ENCODE assay signal across 24 cellular contexts in genomic region chr3:61932499-61932898, GRCh38.
"Had no signal": no experiment of that assay in that cellular context is flagged by ENCODE, and none has a peak within 500 bp of the region (broad histone marks: within the 10 kb centered on the region; RNA-seq: fewer than 3 reads in every experiment).

No MANE protein-coding gene starts in this region.

- H2AFZ ChIP-seq: PC-9 had no signal

- H3K4me3 ChIP-seq: PC-9, Peyer's patch, SJSA1, SK-N-MC had no signal

- H3K27me3 ChIP-seq: Peyer's patch, SJSA1 had no signal

- ATAC-seq: Right ventricle myocardium inferior had no signal

- H3K36me3 ChIP-seq: Peyer's patch, SJSA1 had no signal

- DNase-seq: KBM-7; MV-4-11; NCI-H1048; NCI-H1105; NCI-H1417 treated with DMSO at 0.1 percent for 48 hours; NCI-H146; NCI-H1694 treated with DMSO at 0.1 percent for 48 hours; NCI-H1930; NCI-H2081; NCI-H2107; NCI-H2227 treated with DMSO at 0.1 percent for 48 hours; NCI-H446; NCI-H510A; NCI-H524 treated with DMSO at 0.1 percent for 48 hours; NCI-H69; NCI-H774; NK-92 treated with Interleukin-12 subunit alpha and Interleukin-12 subunit beta, amount 100 ng/mL, for 24 hours; OCI-M1; PC-9; Peyer's patch; SIG-M5 had no signal

- H3K27ac ChIP-seq: PC-9, Peyer's patch, SJSA1, SK-N-MC had no signal

- H3K4me2 ChIP-seq: PC-9 had no signal

- H3K9me3 ChIP-seq: Peyer's patch, SJSA1 had no signal

- H3K4me1 ChIP-seq: Peyer's patch, SJSA1 had no signal
